In genomic region chr1:202282596-202283283, GRCh38 we compare ENCODE assay signal across 16 cellular contexts. TPM values are rescaled to one million over a fixed set of nuclear protein-coding genes. Genes with fewer than 3 reads are reported as not detected.
A peak's percentile ranks its signal among the peaks of the same experiment; 100 is the strongest.
DNase-seq lines count a peak whose midpoint lies in the region; ATAC-seq and TF ChIP-seq lines count a peak whose summit lies in the region.
"Had no signal": no experiment of that assay in that cellular context is flagged by ENCODE, and none has a peak within 500 bp of the region (broad histone marks: within the 10 kb centered on the region; RNA-seq: fewer than 3 reads in every experiment).

No MANE protein-coding gene starts in this region.

- peak overlapping the region; percentile 44 for H3K14ac ChIP-seq in IMR-90 (replicated peaks; ENCODE audit: low read depth, low read length)

- peak overlapping the region; percentile 83 for H2BK120ac ChIP-seq in IMR-90 (ENCODE audit: low read depth, low read length)

- no peak overlapping the region for H3K9ac ChIP-seq in IMR-90 (ENCODE audit: low read depth, low read length)

- peak overlapping the region; percentile 77 to 79 (median 78) for H3K27ac Mint-ChIP-seq in nephron
- H3K27ac Mint-ChIP-seq: activated naive CD4-positive, alpha-beta T cell treated with anti-CD3 and anti-CD28 coated beads, Interleukin-2, amount 50 U/mL, for 72 hours; memory B cell; stimulated activated naive CD8-positive, alpha-beta T cell treated with anti-CD3 and anti-CD28 coated beads, Interleukin-15, Interleukin-2, amounts not matched to agents 100 ng/mL and 50 ng/mL, for 24 hours had no signal

- no peak; the same call in 1 of the 2 replicates for ATAC-seq in IMR-90 (ENCODE audit: low read depth)
- ATAC-seq in GM19452 (IDR thresholded peaks at IDR 0.05; ENCODE audit: unreplicated experiment): no peak
- no peak for ATAC-seq in activated T-cell treated with anti-CD3 and anti-CD28 coated beads, Interleukin-2, amount 50 U/mL, for 4 hours
- ATAC-seq in HG03460 (IDR thresholded peaks at IDR 0.05; ENCODE audit: unreplicated experiment): no peak
- ATAC-seq: heart left ventricle had no signal

- CTCF ChIA-PET in IMR-90 (lab: Yijun Ruan, JAX): interaction anchor here (0.6 to 1.0 kb wide), 3 partner anchors 8 to 118 kb away, joined by 3 to 4 read pairs (median 4); no protein-coding TSS in a partner anchor

- H3K56ac ChIP-seq in IMR-90 (ENCODE audit: extremely low read depth, insufficient read depth, low read length): no peak overlapping the region

- dilution Hi-C loops in IMR-90 (cut with HindIII; ENCODE audit: low sequenced_read_pairs, unreplicated experiment): no loop called here

- peaks cover 29% of the 10 kb centered on the region for H3K9me1 ChIP-seq in IMR-90 (ENCODE audit: insufficient read depth, low read length)

- no peaks in the 10 kb centered on the region for H3K9me3 Mint-ChIP-seq in nephron
- H3K9me3 Mint-ChIP-seq in activated T-cell treated with anti-CD3 and anti-CD28 coated beads, Interleukin-2, amount 50 U/mL, for 4 hours: no peaks in the 10 kb centered on the region
- H3K9me3 Mint-ChIP-seq: activated naive CD4-positive, alpha-beta T cell treated with anti-CD3 and anti-CD28 coated beads, Interleukin-2, amount 50 U/mL, for 72 hours; memory B cell; neural crest cell; stimulated activated naive CD8-positive, alpha-beta T cell treated with anti-CD3 and anti-CD28 coated beads, Interleukin-15, Interleukin-2, amounts not matched to agents 100 ng/mL and 50 ng/mL, for 24 hours had no signal

- H2BK20ac ChIP-seq in IMR-90 (ENCODE audit: low read depth, low read length): peak overlapping the region; percentile 92

- no peak for DNase-seq in IMR-90
- DNase-seq in astrocyte of the hippocampus (ENCODE audit: low read depth, low spot score): peak; percentile 20
- no peak for DNase-seq in NOMO-1 treated with DMSO at 0.1 percent for 48 hours (lab: John Stamatoyannopoulos, UW; ENCODE audit: unreplicated experiment)
- DNase-seq in activated T-cell treated with anti-CD3 and anti-CD28 coated beads, Interleukin-2, amount 50 U/mL, for 4 hours: no peak
- DNase-seq: activated T-cell treated with anti-CD3 and anti-CD28 coated beads for 4 hours, heart left ventricle, NCI-H1092, NCI-H774 had no signal

- no peaks in the 10 kb centered on the region for H3K9me3 ChIP-seq in IMR-90 (ENCODE audit: control insufficient read depth, insufficient read depth, low read length)
- H3K9me3 ChIP-seq: heart left ventricle had no signal

- peaks cover 81% of the 10 kb centered on the region for H3K4me1 Mint-ChIP-seq in nephron
- peaks cover 15% of the 10 kb centered on the region for H3K4me1 Mint-ChIP-seq in activated T-cell treated with anti-CD3 and anti-CD28 coated beads, Interleukin-2, amount 50 U/mL, for 4 hours (ENCODE audit: low read depth)

- in situ Hi-C loops in IMR-90 (cut with MboI; ENCODE audit: low sequenced_read_pairs): no loop called here

- peak overlapping the region; percentile 41; the same call in 1 of the 3 replicates for H2BK15ac ChIP-seq in IMR-90 (ENCODE audit: low read depth, low read length)

- H3K4me3 ChIP-seq in ACC112 (ENCODE audit: low read depth, low read length): no peak overlapping the region
- H3K4me3 ChIP-seq in IMR-90 (ENCODE audit: insufficient read depth, low read depth, low read length): no peak overlapping the region
- H3K4me3 ChIP-seq: heart left ventricle had no signal

- H3K23ac ChIP-seq in IMR-90 (ENCODE audit: low read depth, low read length): no peak overlapping the region

- peak overlapping the region; percentile 92 for H2AK5ac ChIP-seq in IMR-90 (ENCODE audit: low read depth, low read length)

- H3K79me1 ChIP-seq in IMR-90 (ENCODE audit: low read depth in 1 of 2, low read length in 2 of 2): no peaks in the 10 kb centered on the region

- H3K4me3 Mint-ChIP-seq in nephron: peak overlapping the region in 1 of 3 experiments; percentile 16
- no peak overlapping the region for H3K4me3 Mint-ChIP-seq in activated T-cell treated with anti-CD3 and anti-CD28 coated beads, Interleukin-2, amount 50 U/mL, for 4 hours
- H3K4me3 Mint-ChIP-seq: memory B cell; neural crest cell; stimulated activated naive CD8-positive, alpha-beta T cell treated with anti-CD3 and anti-CD28 coated beads, Interleukin-15, Interleukin-2, amounts not matched to agents 100 ng/mL and 50 ng/mL, for 24 hours had no signal

- no peaks in the 10 kb centered on the region for H3K36me3 ChIP-seq in ACC112 (ENCODE audit: insufficient read depth, low read length)
- H3K36me3 ChIP-seq in IMR-90 (ENCODE audit: control insufficient read depth, insufficient read depth, low read length): no peaks in the 10 kb centered on the region
- H3K36me3 ChIP-seq: heart left ventricle had no signal

- no TSS peak for BruUV-seq in IMR-90 (replicated peaks; lab: Mats Ljungman, UMichigan)

- no peak overlapping the region for H2BK5ac ChIP-seq in IMR-90 (ENCODE audit: low read depth, low read length, poor library complexity, severe bottlenecking)

- no peak for TF ChIP-seq POLR2A in IMR-90 (IDR thresholded peaks at IDR 0.05; ENCODE audit: low read depth, low read length)

- TF ChIP-seq CTCF in IMR-90 (conservative IDR thresholded peaks at IDR 0.05; ENCODE audit: low read depth, low read length) (no peak), nephron (IDR thresholded peaks at IDR 0.05; ENCODE audit: unreplicated experiment in 3 of 3) (no peak)

- H3K27ac ChIP-seq in ACC112 (ENCODE audit: low read depth, low read length) (peak overlapping the region; percentile 10; the same call in 1 of the 2 replicates), IMR-90 (ENCODE audit: insufficient read depth, low read length) (no peak overlapping the region)
- H3K27ac ChIP-seq: heart left ventricle had no signal

- peaks cover 2% of the 10 kb centered on the region; the same call in 1 of the 2 replicates for H4K20me1 ChIP-seq in IMR-90 (ENCODE audit: insufficient read depth, low read length)

- POLR2A ChIA-PET in IMR-90 (lab: Charles Lee; ENCODE audit: unreplicated experiment): no interaction called here

- H4K8ac ChIP-seq in IMR-90 (ENCODE audit: low read depth in 2 of 2, low read length in 2 of 2): no peak overlapping the region; a peak in 1 of 4 replicates

- peak overlapping the region; percentile 82 for H3K4ac ChIP-seq in IMR-90 (ENCODE audit: low read depth, low read length)

- H3K36me3 Mint-ChIP-seq in nephron (ENCODE audit: low read depth): no peaks in the 10 kb centered on the region
- no peaks in the 10 kb centered on the region for H3K36me3 Mint-ChIP-seq in activated T-cell treated with anti-CD3 and anti-CD28 coated beads, Interleukin-2, amount 50 U/mL, for 4 hours (ENCODE audit: insufficient read depth)
- H3K36me3 Mint-ChIP-seq: activated naive CD4-positive, alpha-beta T cell treated with anti-CD3 and anti-CD28 coated beads, Interleukin-2, amount 50 U/mL, for 72 hours; memory B cell had no signal

- H3K27me3 Mint-ChIP-seq in nephron (ENCODE audit: low read depth): peaks cover 18% of the 10 kb centered on the region
- H3K27me3 Mint-ChIP-seq in activated T-cell treated with anti-CD3 and anti-CD28 coated beads, Interleukin-2, amount 50 U/mL, for 4 hours (ENCODE audit: low read depth): peaks cover 3% of the 10 kb centered on the region

- no peaks in the 10 kb centered on the region for H3K79me2 ChIP-seq in ACC112 (ENCODE audit: control insufficient read depth, insufficient read depth, low read length, unreplicated experiment)

- H2AFZ ChIP-seq in ACC112 (ENCODE audit: low read length, unreplicated experiment): no peak overlapping the region
- no peak overlapping the region for H2AFZ ChIP-seq in IMR-90 (replicated peaks; ENCODE audit: low read length, poor library complexity)

- intact Hi-C loops in IMR-90 (cut with micrococcal nuclease): loop anchor here (2.0 kb wide), 1 partner anchor 46 kb away; no protein-coding TSS in a partner anchor

- no peak for TF ChIP-seq RAD21 in IMR-90 (IDR thresholded peaks at IDR 0.05; ENCODE audit: low read length)

- WGBS in IMR-90 (ENCODE audit: extremely low coverage in 2 of 2, insufficient read length in 1 of 2), 2 experiments: 100% methylated on average over 1 of the region's 7 CpGs; no CpG with 5 or more reads in 1 of the 2 experiments

- peak overlapping the region; percentile 25 for H2AK9ac ChIP-seq in IMR-90 (replicated peaks; ENCODE audit: low read depth, low read length, poor library complexity)

- no peak overlapping the region for H3K18ac ChIP-seq in IMR-90 (ENCODE audit: low read depth, low read length)

- H4K91ac ChIP-seq in IMR-90 (ENCODE audit: insufficient read depth, low read depth, low read length): peak overlapping the region; percentile 74

- no peak overlapping the region for H3K4me2 ChIP-seq in IMR-90 (ENCODE audit: low read depth, low read length)

- H4K5ac ChIP-seq in IMR-90 (ENCODE audit: low read depth, low read length): no peak overlapping the region

- peaks cover 59% of the 10 kb centered on the region for H3K4me1 ChIP-seq in ACC112 (ENCODE audit: control insufficient read depth, insufficient read depth, low read length, unreplicated experiment)
- H3K4me1 ChIP-seq in IMR-90 (ENCODE audit: control insufficient read depth, insufficient read depth, low read length): peaks cover 37% of the 10 kb centered on the region

- no peaks in the 10 kb centered on the region for H3K27me3 ChIP-seq in ACC112 (ENCODE audit: insufficient read depth, low read length)
- H3K27me3 ChIP-seq in IMR-90 (ENCODE audit: control insufficient read depth, insufficient read depth, low read length): no peaks in the 10 kb centered on the region
- H3K27me3 ChIP-seq: heart left ventricle had no signal

TF ChIP-seq in IMR-90, 13 proteins besides CTCF, POLR2A, EP300 and RAD21 (continues in another document):
- TF ChIP-seq MAFK (IDR thresholded peaks at IDR 0.05; ENCODE audit: low read depth, low read length): no peak
- TF ChIP-seq FOS (IDR thresholded peaks at IDR 0.05; ENCODE audit: low read depth, low read length): no peak
- no peak for TF ChIP-seq RCOR1 (IDR thresholded peaks at IDR 0.05; ENCODE audit: insufficient replicate concordance, low read length)
- no peak for TF ChIP-seq MXI1 (IDR thresholded peaks at IDR 0.05; ENCODE audit: borderline replicate concordance, low read depth, low read length)
- no peak for TF ChIP-seq NFE2L2 (IDR thresholded peaks at IDR 0.05; ENCODE audit: low read depth, low read length)
- TF ChIP-seq ELK1 (IDR thresholded peaks at IDR 0.05; ENCODE audit: borderline replicate concordance, low read depth, low read length): no peak

RNA-seq across cellular contexts. Expression of gene UBE2T, which starts 59.0 kb away (rescaled TPM):
- total RNA-seq in IMR-90 (2012; rRNA removed): 53.6 and 61.1 TPM in 2 replicates
- 72.7 and 74.7 TPM in 2 replicates for polyA plus RNA-seq in IMR-90 (2012; rRNA removed)
- polyA plus RNA-seq in IMR-90 (2012; cell fraction: cytosol; rRNA removed): 19.6 and 34.4 TPM in 2 replicates
- polyA plus RNA-seq in IMR-90 (2012; cell fraction: nucleus; rRNA removed; ENCODE audit: low replicate concordance): 7.6 and 20.9 TPM in 2 replicates
- 10 to 100 TPM; 45.2 to 62.3 (median 60.6) TPM for total RNA-seq in activated T-cell treated with anti-CD3 and anti-CD28 coated beads, Interleukin-2, amount 50 U/mL, for 4 hours
